ENCODE assay signal across 21 cellular contexts in the genomic region with DNA sequence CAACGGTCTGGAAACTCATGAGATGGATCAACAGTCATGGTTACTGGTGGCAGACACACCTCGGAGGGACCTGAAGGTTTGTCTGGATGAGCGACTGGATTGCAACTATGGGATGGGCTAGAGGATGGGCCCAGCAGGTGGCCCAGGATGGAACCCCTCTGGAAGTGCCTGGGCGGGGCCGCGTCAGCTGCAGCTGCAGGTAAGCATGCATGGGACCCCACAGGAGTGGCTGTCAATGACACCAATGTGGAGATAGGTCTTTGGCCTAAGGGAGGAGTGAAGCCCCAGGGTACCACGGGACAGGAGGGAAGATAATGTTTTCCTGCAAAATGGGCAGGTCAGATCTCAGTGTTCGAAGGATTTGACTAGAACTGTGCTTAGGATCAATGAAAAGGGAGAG.
DNase-seq lines count a peak whose midpoint lies in the region; ATAC-seq and TF ChIP-seq lines count a peak whose summit lies in the region.
"Had no signal": no experiment of that assay in that cellular context is flagged by ENCODE, and none has a peak within 500 bp of the region (broad histone marks: within the 10 kb centered on the region; RNA-seq: fewer than 3 reads in every experiment).

No MANE protein-coding gene starts in this region.

- peaks cover 47% of the 10 kb centered on the region for H3K36me3 Mint-ChIP-seq in activated CD4-positive, alpha-beta memory T cell treated with anti-CD3 and anti-CD28 coated beads for 36 hours
- H3K36me3 Mint-ChIP-seq in activated CD4-positive, alpha-beta memory T cell treated with anti-CD3 and anti-CD28 coated beads, Interleukin-2, amount 10 ng/mL, durations not matched to agents 7 days and 5 days (ENCODE audit: low read depth) = peaks cover 48% of the 10 kb centered on the region
- H3K36me3 Mint-ChIP-seq in IgD-negative memory B cell = peaks cover 16% of the 10 kb centered on the region
- H3K36me3 Mint-ChIP-seq in activated naive CD8-positive, alpha-beta T cell = peaks cover 15% of the 10 kb centered on the region
- peaks cover 30% of the 10 kb centered on the region for H3K36me3 Mint-ChIP-seq in stimulated activated effector memory CD8-positive, alpha-beta T cell treated with anti-CD3 and anti-CD28 coated beads, Interleukin-12 subunit alpha, Interleukin-12 subunit beta, amount 100 ng/mL, for 72 hours

- no peaks in the 10 kb centered on the region for H3K27me3 Mint-ChIP-seq in activated CD4-positive, alpha-beta memory T cell treated with anti-CD3 and anti-CD28 coated beads for 36 hours
- H3K27me3 Mint-ChIP-seq in activated CD4-positive, alpha-beta memory T cell treated with anti-CD3 and anti-CD28 coated beads, Interleukin-2, amount 10 ng/mL, durations not matched to agents 7 days and 5 days = no peaks in the 10 kb centered on the region
- no peaks in the 10 kb centered on the region for H3K27me3 Mint-ChIP-seq in IgD-negative memory B cell
- no peaks in the 10 kb centered on the region for H3K27me3 Mint-ChIP-seq in activated naive CD8-positive, alpha-beta T cell

- no peaks in the 10 kb centered on the region for H3K4me1 ChIP-seq in osteoblast (ENCODE audit: insufficient read depth, low read length)
- H3K4me1 ChIP-seq: uterus had no signal

- peaks cover 2% of the 10 kb centered on the region for H4K20me1 ChIP-seq in osteoblast (ENCODE audit: insufficient read depth, low read length)

- no peak overlapping the region for H3K4me3 ChIP-seq in osteoblast (ENCODE audit: insufficient read depth, low read length)
- H3K4me3 ChIP-seq: GM23248, lung, spleen, uterus had no signal

- TF ChIP-seq CTCF in osteoblast (IDR thresholded peaks at IDR 0.05; ENCODE audit: extremely low read depth, low read depth, low read length) = no peak

- H2AFZ ChIP-seq in osteoblast (ENCODE audit: low read length) = no peak overlapping the region
- H2AFZ ChIP-seq: GM23248 had no signal

- H3K4me1 Mint-ChIP-seq in activated CD4-positive, alpha-beta memory T cell treated with anti-CD3 and anti-CD28 coated beads for 36 hours (ENCODE audit: low read depth) = peaks cover 70% of the 10 kb centered on the region
- H3K4me1 Mint-ChIP-seq in activated CD4-positive, alpha-beta memory T cell treated with anti-CD3 and anti-CD28 coated beads, Interleukin-2, amount 10 ng/mL, durations not matched to agents 7 days and 5 days = peaks cover 23% of the 10 kb centered on the region
- peaks cover 6 to 9% (median 7%) of the 10 kb centered on the region in 3 donors for H3K4me1 Mint-ChIP-seq in IgD-negative memory B cell
- peaks cover 54% of the 10 kb centered on the region for H3K4me1 Mint-ChIP-seq in activated naive CD8-positive, alpha-beta T cell (ENCODE audit: low read depth)
- H3K4me1 Mint-ChIP-seq in stimulated activated effector memory CD8-positive, alpha-beta T cell treated with anti-CD3 and anti-CD28 coated beads, Interleukin-12 subunit alpha, Interleukin-12 subunit beta, amount 100 ng/mL, for 72 hours = peaks cover 38% of the 10 kb centered on the region
- H3K4me1 Mint-ChIP-seq: CD14-positive monocyte had no signal

- peak overlapping the region; percentile 85 for H3K27ac Mint-ChIP-seq in activated CD4-positive, alpha-beta memory T cell treated with anti-CD3 and anti-CD28 coated beads for 36 hours
- H3K27ac Mint-ChIP-seq in activated CD4-positive, alpha-beta memory T cell treated with anti-CD3 and anti-CD28 coated beads, Interleukin-2, amount 10 ng/mL, durations not matched to agents 7 days and 5 days = no peak overlapping the region
- peak overlapping the region in 2 of 3 donors; percentile 78 to 96 for H3K27ac Mint-ChIP-seq in IgD-negative memory B cell
- H3K27ac Mint-ChIP-seq in activated naive CD8-positive, alpha-beta T cell = peak overlapping the region; percentile 92
- H3K27ac Mint-ChIP-seq in stimulated activated effector memory CD8-positive, alpha-beta T cell treated with anti-CD3 and anti-CD28 coated beads, Interleukin-12 subunit alpha, Interleukin-12 subunit beta, amount 100 ng/mL, for 72 hours = peak overlapping the region; percentile 57

- H3K27me3 ChIP-seq in osteoblast (ENCODE audit: insufficient read depth, low read length) = no peaks in the 10 kb centered on the region
- H3K27me3 ChIP-seq: spleen, uterus had no signal

- no peak for DNase-seq in activated CD4-positive, alpha-beta memory T cell treated with anti-CD3 and anti-CD28 coated beads for 36 hours
- DNase-seq in activated CD4-positive, alpha-beta memory T cell treated with anti-CD3 and anti-CD28 coated beads, Interleukin-2, amount 10 ng/mL, durations not matched to agents 7 days and 5 days = no peak
- DNase-seq in stimulated activated effector memory CD8-positive, alpha-beta T cell treated with anti-CD3 and anti-CD28 coated beads, Interleukin-12 subunit alpha, Interleukin-12 subunit beta, amount 100 ng/mL, for 72 hours (ENCODE audit: low spot score in 2 of 2) = no peak
- DNase-seq in osteoblast (ENCODE audit: insufficient read length, low spot score, missing footprints) = no peak
- no peak for DNase-seq in nucleus accumbens (lab: John Stamatoyannopoulos, UW)
- DNase-seq: ACHN; DMS153; erythroblast; GF-D8; GM23248; NCI-H2081 treated with DMSO at 0.1 percent for 48 hours; spleen; stimulated activated CD4-positive, alpha-beta T cell treated with anti-CD3 and anti-CD28 coated beads, Interleukin-4, amount 100 ng/mL, for 24 hours; SW 1271; uterus had no signal

- no peak overlapping the region for H3K27ac ChIP-seq in osteoblast (ENCODE audit: low read depth, low read length)
- H3K27ac ChIP-seq: GM23248, RWPE1, uterus had no signal

- CTCF ChIA-PET in activated CD4-positive, alpha-beta memory T cell treated with anti-CD3 and anti-CD28 coated beads for 36 hours (lab: Charles Lee) = interaction anchor here (0.8 to 1.1 kb wide), 3 partner anchors 21 to 125 kb away, joined by 3 read pairs; no protein-coding TSS in a partner anchor
- CTCF ChIA-PET in activated CD4-positive, alpha-beta memory T cell treated with anti-CD3 and anti-CD28 coated beads, Interleukin-2, amount 10 ng/mL, durations not matched to agents 7 days and 5 days (lab: Charles Lee) = interaction anchor here (1.4 to 2.0 kb wide), 3 partner anchors 11 to 66 kb away, joined by 3 to 4 read pairs (median 4); no protein-coding TSS in a partner anchor

- POLR2A ChIA-PET in activated CD4-positive, alpha-beta memory T cell treated with anti-CD3 and anti-CD28 coated beads for 36 hours (lab: Charles Lee) = interaction anchor here (0.8 to 1.4 kb wide), 2 partner anchors 48 to 160 kb away, joined by 3 to 4 read pairs; no protein-coding TSS in a partner anchor
- POLR2A ChIA-PET in activated CD4-positive, alpha-beta memory T cell treated with anti-CD3 and anti-CD28 coated beads, Interleukin-2, amount 10 ng/mL, durations not matched to agents 7 days and 5 days (lab: Charles Lee) = interaction anchor here (1.2 to 3.1 kb wide), 5 partner anchors 11 to 159 kb away, joined by 3 to 29 read pairs (median 4); no protein-coding TSS in a partner anchor

- H3K9me3 ChIP-seq in osteoblast (ENCODE audit: low read depth, low read length) = no peaks in the 10 kb centered on the region
- H3K9me3 ChIP-seq: spleen, uterus had no signal

- no peak overlapping the region for H3K4me3 Mint-ChIP-seq in activated CD4-positive, alpha-beta memory T cell treated with anti-CD3 and anti-CD28 coated beads for 36 hours
- no peak overlapping the region for H3K4me3 Mint-ChIP-seq in activated CD4-positive, alpha-beta memory T cell treated with anti-CD3 and anti-CD28 coated beads, Interleukin-2, amount 10 ng/mL, durations not matched to agents 7 days and 5 days
- H3K4me3 Mint-ChIP-seq in IgD-negative memory B cell = peak overlapping the region in 1 of 4 donors; percentile 13
- peak overlapping the region; percentile 37 for H3K4me3 Mint-ChIP-seq in activated naive CD8-positive, alpha-beta T cell
- H3K4me3 Mint-ChIP-seq in stimulated activated effector memory CD8-positive, alpha-beta T cell treated with anti-CD3 and anti-CD28 coated beads, Interleukin-12 subunit alpha, Interleukin-12 subunit beta, amount 100 ng/mL, for 72 hours = no peak overlapping the region
- H3K4me3 Mint-ChIP-seq: CD14-positive monocyte had no signal

- peaks cover 5% of the 10 kb centered on the region for H3K9me3 Mint-ChIP-seq in activated CD4-positive, alpha-beta memory T cell treated with anti-CD3 and anti-CD28 coated beads for 36 hours
- H3K9me3 Mint-ChIP-seq in activated CD4-positive, alpha-beta memory T cell treated with anti-CD3 and anti-CD28 coated beads, Interleukin-2, amount 10 ng/mL, durations not matched to agents 7 days and 5 days = peaks cover 6% of the 10 kb centered on the region
- H3K9me3 Mint-ChIP-seq in IgD-negative memory B cell = no peaks in the 10 kb centered on the region
- H3K9me3 Mint-ChIP-seq in activated naive CD8-positive, alpha-beta T cell (ENCODE audit: low read depth) = no peaks in the 10 kb centered on the region
- H3K9me3 Mint-ChIP-seq in stimulated activated effector memory CD8-positive, alpha-beta T cell treated with anti-CD3 and anti-CD28 coated beads, Interleukin-12 subunit alpha, Interleukin-12 subunit beta, amount 100 ng/mL, for 72 hours = no peaks in the 10 kb centered on the region

- H3K36me3 ChIP-seq in osteoblast (ENCODE audit: insufficient read depth, low read length) = peaks cover 5% of the 10 kb centered on the region
- H3K36me3 ChIP-seq: uterus had no signal

- no peak overlapping the region for H3K4me2 ChIP-seq in osteoblast (ENCODE audit: insufficient read depth, low read length)

- intact Hi-C loops in activated CD4-positive, alpha-beta memory T cell treated with anti-CD3 and anti-CD28 coated beads for 36 hours (cut with micrococcal nuclease) = loop anchor here (2.0 kb wide), 1 partner anchor 16 kb away; no protein-coding TSS in a partner anchor

- no peaks in the 10 kb centered on the region for H3K79me2 ChIP-seq in osteoblast (ENCODE audit: insufficient read depth, low read length)

- ATAC-seq in stimulated activated effector memory CD8-positive, alpha-beta T cell treated with anti-CD3 and anti-CD28 coated beads, Interleukin-12 subunit alpha, Interleukin-12 subunit beta, amount 100 ng/mL, for 72 hours = no peak
- no peak for ATAC-seq in GM19023 (IDR thresholded peaks at IDR 0.05; ENCODE audit: unreplicated experiment)
